9 cellular contexts compared by ENCODE assay signal in genomic region chr5:151451626-151452520, GRCh38. TPM values are rescaled to one million over a fixed set of nuclear protein-coding genes. Genes with fewer than 3 reads are reported as not detected.
DNase-seq lines count a peak whose midpoint lies in the region; ATAC-seq and TF ChIP-seq lines count a peak whose summit lies in the region.
"Had no signal": no experiment of that assay in that cellular context is flagged by ENCODE, and none has a peak within 500 bp of the region (broad histone marks: within the 10 kb centered on the region; RNA-seq: fewer than 3 reads in every experiment).

No MANE protein-coding gene starts in this region.

- POLR2A ChIA-PET in HCT116 (lab: Charles Lee) = no interaction called here
- POLR2A ChIA-PET in PC-3 (lab: Charles Lee; ENCODE audit: unreplicated experiment) = interaction anchor here (0.7 kb wide), 1 partner anchor 12 kb away, joined by 3 read pairs; no protein-coding TSS in a partner anchor

- H3K9me2 ChIP-seq in HCT116 (ENCODE audit: insufficient read depth) = no peaks in the 10 kb centered on the region
- no peaks in the 10 kb centered on the region for H3K9me2 ChIP-seq in PC-3 (replicated peaks; ENCODE audit: low read length)

- no peak for TF ChIP-seq CTCF in HCT116 (IDR thresholded peaks at IDR 0.05 in 2 of 3, conservative IDR thresholded peaks at IDR 0.05 in 1 of 3; ENCODE audit: borderline replicate concordance in 1 of 3, insufficient read depth in 1 of 3, low read depth in 2 of 3, low read length in 2 of 3)
- TF ChIP-seq CTCF in PC-3 (conservative IDR thresholded peaks at IDR 0.05; ENCODE audit: low read depth, low read length) = no peak
- no peak for TF ChIP-seq CTCF in parathyroid adenoma (IDR thresholded peaks at IDR 0.05)

- H3K36me3 ChIP-seq in HCT116 (ENCODE audit: control insufficient read depth in 1 of 2, insufficient read depth in 2 of 2, low read length in 2 of 2) (no peaks in the 10 kb centered on the region), PC-3 (ENCODE audit: low read depth, low read length) (no peaks in the 10 kb centered on the region), parathyroid adenoma (ENCODE audit: control insufficient read depth, insufficient read depth, low read length) (no peaks in the 10 kb centered on the region)
- H3K36me3 ChIP-seq: cardiac muscle cell had no signal

- intact Hi-C loops in HCT116 (cut with micrococcal nuclease) (no loop called here), PC-3 (cut with micrococcal nuclease) (no loop called here)

- H4K20me1 ChIP-seq in HCT116 (ENCODE audit: insufficient read depth) (no peaks in the 10 kb centered on the region), PC-3 (ENCODE audit: low read length) (no peaks in the 10 kb centered on the region)

- no peak overlapping the region for H3K9ac ChIP-seq in HCT116 (ENCODE audit: low read length)
- H3K9ac ChIP-seq in PC-3 (ENCODE audit: low read length) = no peak overlapping the region
- no peak overlapping the region for H3K9ac ChIP-seq in parathyroid adenoma

- H3K9me3 ChIP-seq in HCT116 (ENCODE audit: control insufficient read depth in 1 of 2, insufficient read depth in 1 of 2, low read depth in 1 of 2, low read length in 2 of 2) = no peaks in the 10 kb centered on the region
- no peaks in the 10 kb centered on the region for H3K9me3 ChIP-seq in PC-3 (ENCODE audit: low read length)
- no peaks in the 10 kb centered on the region for H3K9me3 ChIP-seq in parathyroid adenoma (ENCODE audit: control insufficient read depth, low read length)

- H2AFZ ChIP-seq in HCT116 (ENCODE audit: low read depth, low read length, poor library complexity, severe bottlenecking) = no peak overlapping the region
- H2AFZ ChIP-seq in PC-3 (ENCODE audit: low read length) = no peak overlapping the region
- H2AFZ ChIP-seq in parathyroid adenoma = no peak overlapping the region

- BruUV-seq in HCT116 (replicated peaks; lab: Mats Ljungman, UMichigan) = no TSS peak
- no TSS peak for BruUV-seq in PC-3 (replicated peaks; lab: Mats Ljungman, UMichigan)

- ATAC-seq in GM18508 (IDR thresholded peaks at IDR 0.05; ENCODE audit: insufficient read depth, unreplicated experiment) (peak; percentile 83), HCT116 (no peak), PC-3 (peak; percentile 24)

- H3F3A ChIP-seq in PC-3 (ENCODE audit: low read length, unreplicated experiment) = no peaks in the 10 kb centered on the region

- no peak overlapping the region for H3K4me3 ChIP-seq in HCT116 (replicated peaks in 1 of 2; ENCODE audit: low read depth in 1 of 2, low read length in 2 of 2)
- no peak overlapping the region for H3K4me3 ChIP-seq in PC-3 (ENCODE audit: low read length)
- peak overlapping the region; percentile 95 for H3K4me3 ChIP-seq in parathyroid adenoma (ENCODE audit: low read depth, low read length)
- H3K4me3 ChIP-seq: cardiac muscle cell had no signal

- no peak for TF ChIP-seq POLR2A in HCT116 (IDR thresholded peaks at IDR 0.05; ENCODE audit: borderline replicate concordance, extremely low read depth, insufficient read depth, insufficient read length)

- CTCF ChIA-PET in HCT116 (lab: Charles Lee) = no interaction called here
- CTCF ChIA-PET in PC-3 (lab: Charles Lee) = no interaction called here

- TF ChIP-seq RAD21 in HCT116 (IDR thresholded peaks at IDR 0.05; ENCODE audit: low read depth) = no peak

- no peaks in the 10 kb centered on the region for H3K27me3 ChIP-seq in HCT116 (ENCODE audit: insufficient read depth, low read length)
- H3K27me3 ChIP-seq in PC-3 (ENCODE audit: low read length) = no peaks in the 10 kb centered on the region
- H3K27me3 ChIP-seq in parathyroid adenoma (ENCODE audit: control insufficient read depth, insufficient read depth, low read length) = no peaks in the 10 kb centered on the region
- H3K27me3 ChIP-seq: cardiac muscle cell had no signal

- DNase-seq in HCT116 (ENCODE audit: low read depth, low spot score) = no peak
- DNase-seq in PC-3 = peak; percentile 75
- DNase-seq in T-helper 1 cell = no peak
- DNase-seq in NAMALWA (ENCODE audit: low spot score) = no peak
- DNase-seq in caudate nucleus (lab: John Stamatoyannopoulos, UW) = no peak
- no peak for DNase-seq in central memory CD4-positive, alpha-beta T cell

- RAD21 ChIA-PET in HCT116 (lab: Charles Lee; ENCODE audit: low non-redundant PET in 1 of 2, low total read pairs in 2 of 2, uncharacterized antibody in 2 of 2, unreplicated experiment in 2 of 2) = no interaction called here

- H3K79me2 ChIP-seq in HCT116 (ENCODE audit: insufficient read depth, low read length) = 0 out of 2 replicates have a peak, but pooled peaks cover 4% of the 10 kb centered on the region
- H3K79me2 ChIP-seq in PC-3 (ENCODE audit: low read length) = peaks cover 13% of the 10 kb centered on the region; the same call in 1 of the 2 replicates
- peaks cover 33% of the 10 kb centered on the region for H3K79me2 ChIP-seq in parathyroid adenoma

- H3K27ac ChIP-seq in HCT116 (ENCODE audit: low read depth, low read length) (no peak overlapping the region), PC-3 (ENCODE audit: low read length) (no peak overlapping the region), parathyroid adenoma (peak overlapping the region; percentile 94), caudate nucleus (ENCODE audit: low read depth, low read length) (no peak overlapping the region)
- H3K27ac ChIP-seq: cardiac muscle cell had no signal

- H3K4me2 ChIP-seq in HCT116 (ENCODE audit: low read length) (peak overlapping the region; percentile 16; the same call in 1 of the 2 replicates), PC-3 (ENCODE audit: low read length) (peak overlapping the region; percentile 15; the same call in 1 of the 2 replicates), parathyroid adenoma (ENCODE audit: low read length) (peak overlapping the region; percentile 67)

- H3K4me1 ChIP-seq in HCT116 (ENCODE audit: control insufficient read depth in 1 of 2, insufficient read depth in 2 of 2, low read length in 2 of 2) = peaks cover 12 to 30% of the 10 kb centered on the region in 2 experiments; a peak in 3 of 4 replicates
- H3K4me1 ChIP-seq in PC-3 (ENCODE audit: insufficient read depth, low read length) = peaks cover 32% of the 10 kb centered on the region
- peaks cover 53% of the 10 kb centered on the region for H3K4me1 ChIP-seq in parathyroid adenoma

TF ChIP-seq in HCT116, 20 proteins besides CTCF, POLR2A, EP300 and RAD21:
- 0 out of 2 replicates have a peak, but pooled peaks have one; percentile 31 for TF ChIP-seq FOSL1 (IDR thresholded peaks at IDR 0.05; ENCODE audit: low read depth)
- no peak for TF ChIP-seq ELF1 (IDR thresholded peaks at IDR 0.05; ENCODE audit: borderline replicate concordance, low read depth)

RNA-seq across cellular contexts. Expression of gene SLC36A1, which starts 4.5 kb away (rescaled TPM):
- total RNA-seq in HCT116 (2021; ENCODE audit: unreplicated experiment) (7.4 TPM), PC-3 (2014; rRNA removed) (3.6 and 5.7 TPM in 2 replicates)
- polyA plus RNA-seq in HCT116 (2012) = 2.5 and 2.8 TPM in 2 replicates

Comparison
In these comparisons a context has a peak if more than half of its experiments do, and no peak if none do; other contexts are left out.
1. H3K4me2 ChIP-seq: peak in every context shown above with its lines; median percentile 67 in parathyroid adenoma; 16 in HCT116; 15 in PC-3.